Comparison of ENCODE assay signal across 1 cellular context in the genomic region with DNA sequence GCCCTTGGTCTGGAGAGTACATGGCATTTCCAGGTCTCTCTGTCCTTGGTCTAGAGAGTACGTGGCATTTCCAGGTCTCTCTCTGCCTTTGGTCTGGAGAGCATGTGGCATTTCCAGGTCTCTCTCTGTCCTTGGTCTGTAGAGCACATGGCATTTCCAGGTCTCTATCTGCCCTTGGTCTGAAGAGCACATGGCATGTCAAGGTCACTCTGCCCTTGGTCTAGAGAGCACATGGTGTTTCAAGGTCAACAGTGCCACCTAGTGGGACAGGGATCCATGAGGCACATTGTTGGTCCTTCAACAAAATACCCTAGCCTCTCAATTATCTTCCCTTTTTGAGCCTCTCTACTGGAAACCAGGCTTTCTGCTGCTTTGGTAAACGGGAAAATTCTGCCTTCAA.
TF ChIP-seq lines count a peak whose summit lies in the region.

No MANE protein-coding gene starts in this region.

TF ChIP-seq in liver, 16 proteins besides CTCF, POLR2A, EP300 and RAD21 (continued from another document):
- TF ChIP-seq, protein P1, sequence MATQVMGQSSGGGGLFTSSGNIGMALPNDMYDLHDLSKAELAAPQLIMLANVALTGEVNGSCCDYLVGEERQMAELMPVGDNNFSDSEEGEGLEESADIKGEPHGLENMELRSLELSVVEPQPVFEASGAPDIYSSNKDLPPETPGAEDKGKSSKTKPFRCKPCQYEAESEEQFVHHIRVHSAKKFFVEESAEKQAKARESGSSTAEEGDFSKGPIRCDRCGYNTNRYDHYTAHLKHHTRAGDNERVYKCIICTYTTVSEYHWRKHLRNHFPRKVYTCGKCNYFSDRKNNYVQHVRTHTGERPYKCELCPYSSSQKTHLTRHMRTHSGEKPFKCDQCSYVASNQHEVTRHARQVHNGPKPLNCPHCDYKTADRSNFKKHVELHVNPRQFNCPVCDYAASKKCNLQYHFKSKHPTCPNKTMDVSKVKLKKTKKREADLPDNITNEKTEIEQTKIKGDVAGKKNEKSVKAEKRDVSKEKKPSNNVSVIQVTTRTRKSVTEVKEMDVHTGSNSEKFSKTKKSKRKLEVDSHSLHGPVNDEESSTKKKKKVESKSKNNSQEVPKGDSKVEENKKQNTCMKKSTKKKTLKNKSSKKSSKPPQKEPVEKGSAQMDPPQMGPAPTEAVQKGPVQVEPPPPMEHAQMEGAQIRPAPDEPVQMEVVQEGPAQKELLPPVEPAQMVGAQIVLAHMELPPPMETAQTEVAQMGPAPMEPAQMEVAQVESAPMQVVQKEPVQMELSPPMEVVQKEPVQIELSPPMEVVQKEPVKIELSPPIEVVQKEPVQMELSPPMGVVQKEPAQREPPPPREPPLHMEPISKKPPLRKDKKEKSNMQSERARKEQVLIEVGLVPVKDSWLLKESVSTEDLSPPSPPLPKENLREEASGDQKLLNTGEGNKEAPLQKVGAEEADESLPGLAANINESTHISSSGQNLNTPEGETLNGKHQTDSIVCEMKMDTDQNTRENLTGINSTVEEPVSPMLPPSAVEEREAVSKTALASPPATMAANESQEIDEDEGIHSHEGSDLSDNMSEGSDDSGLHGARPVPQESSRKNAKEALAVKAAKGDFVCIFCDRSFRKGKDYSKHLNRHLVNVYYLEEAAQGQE (IDR thresholded peaks at IDR 0.05) = no peak
- TF ChIP-seq, protein P2, sequence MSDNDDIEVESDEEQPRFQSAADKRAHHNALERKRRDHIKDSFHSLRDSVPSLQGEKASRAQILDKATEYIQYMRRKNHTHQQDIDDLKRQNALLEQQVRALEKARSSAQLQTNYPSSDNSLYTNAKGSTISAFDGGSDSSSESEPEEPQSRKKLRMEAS (IDR thresholded peaks at IDR 0.05) = no peak
- TF ChIP-seq FOXA2 (IDR thresholded peaks at IDR 0.05) (no peak), RXRA (IDR thresholded peaks at IDR 0.05) (no peak), HNF4G (IDR thresholded peaks at IDR 0.05) (no peak), HNF4A (conservative IDR thresholded peaks at IDR 0.05) (no peak), TAF1 (conservative IDR thresholded peaks at IDR 0.05) (no peak), SP1 (IDR thresholded peaks at IDR 0.05) (no peak), NR2F2 (IDR thresholded peaks at IDR 0.05) (no peak), JUND (IDR thresholded peaks at IDR 0.05) (no peak)
- TF ChIP-seq, protein P3, sequence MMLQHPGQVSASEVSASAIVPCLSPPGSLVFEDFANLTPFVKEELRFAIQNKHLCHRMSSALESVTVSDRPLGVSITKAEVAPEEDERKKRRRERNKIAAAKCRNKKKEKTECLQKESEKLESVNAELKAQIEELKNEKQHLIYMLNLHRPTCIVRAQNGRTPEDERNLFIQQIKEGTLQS (IDR thresholded peaks at IDR 0.05) = no peak
TF ChIP-seq in liver: peak in this region for 0.
